In the genomic region with DNA sequence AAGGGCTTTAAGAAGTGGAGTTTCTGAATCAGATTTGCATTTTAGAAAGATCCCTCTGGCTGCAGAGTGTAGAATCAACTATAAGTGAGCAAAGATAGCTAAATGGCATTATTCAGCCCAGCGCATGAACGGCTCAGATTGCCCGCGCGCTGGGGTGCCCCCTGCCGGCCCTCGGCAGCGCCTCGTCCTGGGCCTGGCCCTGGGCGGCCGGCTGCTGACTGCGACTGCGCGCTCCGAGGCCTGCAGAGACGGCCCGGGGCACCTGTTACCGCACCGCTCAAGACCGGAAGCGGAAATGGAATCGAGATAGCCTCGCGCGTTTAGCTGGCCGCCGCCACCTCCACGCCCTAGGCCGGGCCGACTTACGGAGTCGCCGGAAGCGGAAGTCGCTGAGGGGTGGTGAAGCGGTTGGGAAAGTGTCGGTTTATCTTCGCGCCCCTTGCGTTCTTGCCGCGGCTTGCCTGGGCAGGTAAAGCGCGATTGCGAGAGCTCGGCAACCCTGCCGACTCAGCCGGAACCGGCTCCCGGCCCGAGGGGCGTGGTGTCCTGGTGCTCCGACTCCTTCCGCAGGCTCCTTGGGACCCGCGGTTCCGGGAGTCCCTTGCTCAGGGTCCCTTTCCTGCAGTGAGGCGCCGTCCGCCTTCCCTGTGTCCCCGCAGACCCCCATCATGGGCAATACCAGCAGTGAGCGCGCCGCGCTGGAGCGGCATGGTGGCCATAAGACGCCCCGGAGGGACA, we compare ENCODE assay signal across 1 cellular context.
TF ChIP-seq lines count a peak whose summit lies in the region.

A gene with protein sequence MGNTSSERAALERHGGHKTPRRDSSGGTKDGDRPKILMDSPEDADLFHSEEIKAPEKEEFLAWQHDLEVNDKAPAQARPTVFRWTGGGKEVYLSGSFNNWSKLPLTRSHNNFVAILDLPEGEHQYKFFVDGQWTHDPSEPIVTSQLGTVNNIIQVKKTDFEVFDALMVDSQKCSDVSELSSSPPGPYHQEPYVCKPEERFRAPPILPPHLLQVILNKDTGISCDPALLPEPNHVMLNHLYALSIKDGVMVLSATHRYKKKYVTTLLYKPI (plus strand): TSS at position 557 of the 738 bp plus-strand sequence. CDS start 112 bp downstream, at position 669.

TF ChIP-seq in H1, 55 proteins besides CTCF, POLR2A, EP300 and RAD21 (continued from another document):
- peak; percentile 6; the same call in 1 of the 2 replicates for TF ChIP-seq BACH1 (IDR thresholded peaks at IDR 0.05; ENCODE audit: low read length)
